Comparison of ENCODE assay signal across 1 cellular context in genomic region chr12:53944209-53944608, GRCh38.
TF ChIP-seq lines count a peak whose summit lies in the region.

No MANE protein-coding gene starts in this region.

TF ChIP-seq in H1, 55 proteins besides CTCF, POLR2A, EP300 and RAD21:
- TF ChIP-seq RFX5 (IDR thresholded peaks at IDR 0.05; ENCODE audit: borderline replicate concordance, low read depth, low read length), result no peak
- no peak for TF ChIP-seq POLR2AphosphoS5 (IDR thresholded peaks at IDR 0.05; ENCODE audit: low read depth, low read length)
- no peak for TF ChIP-seq ZNF274 (IDR thresholded peaks at IDR 0.05; ENCODE audit: borderline replicate concordance, extremely low read depth, low read length)
- no peak for TF ChIP-seq JUN (IDR thresholded peaks at IDR 0.05; ENCODE audit: low read depth, low read length)
- TF ChIP-seq HDAC6 (IDR thresholded peaks at IDR 0.05; ENCODE audit: low read depth, low read length), result no peak
- peak; percentile 77 for TF ChIP-seq RNF2 (IDR thresholded peaks at IDR 0.05; ENCODE audit: borderline replicate concordance, low read depth, low read length, missing control alignments, poor library complexity, severe bottlenecking)
- no peak for TF ChIP-seq RXRA (IDR thresholded peaks at IDR 0.05; ENCODE audit: insufficient read depth, low read depth, low read length)
- TF ChIP-seq SIN3A (conservative IDR thresholded peaks at IDR 0.05 in 1 of 2, IDR thresholded peaks at IDR 0.05 in 1 of 2; ENCODE audit: low read depth in 1 of 2, low read length in 2 of 2), result no peak
- TF ChIP-seq USF2 (IDR thresholded peaks at IDR 0.05; ENCODE audit: low read length), result no peak
- no peak for TF ChIP-seq POU5F1 (IDR thresholded peaks at IDR 0.05; ENCODE audit: low read depth, low read length)
- TF ChIP-seq CBX8 (IDR thresholded peaks at IDR 0.05; ENCODE audit: borderline replicate concordance, low read depth, low read length), result 0 out of 2 replicates have a peak, but pooled peaks have one; percentile 11
TF ChIP-seq in H1: peak in this region for 2.
